In the genomic region with DNA sequence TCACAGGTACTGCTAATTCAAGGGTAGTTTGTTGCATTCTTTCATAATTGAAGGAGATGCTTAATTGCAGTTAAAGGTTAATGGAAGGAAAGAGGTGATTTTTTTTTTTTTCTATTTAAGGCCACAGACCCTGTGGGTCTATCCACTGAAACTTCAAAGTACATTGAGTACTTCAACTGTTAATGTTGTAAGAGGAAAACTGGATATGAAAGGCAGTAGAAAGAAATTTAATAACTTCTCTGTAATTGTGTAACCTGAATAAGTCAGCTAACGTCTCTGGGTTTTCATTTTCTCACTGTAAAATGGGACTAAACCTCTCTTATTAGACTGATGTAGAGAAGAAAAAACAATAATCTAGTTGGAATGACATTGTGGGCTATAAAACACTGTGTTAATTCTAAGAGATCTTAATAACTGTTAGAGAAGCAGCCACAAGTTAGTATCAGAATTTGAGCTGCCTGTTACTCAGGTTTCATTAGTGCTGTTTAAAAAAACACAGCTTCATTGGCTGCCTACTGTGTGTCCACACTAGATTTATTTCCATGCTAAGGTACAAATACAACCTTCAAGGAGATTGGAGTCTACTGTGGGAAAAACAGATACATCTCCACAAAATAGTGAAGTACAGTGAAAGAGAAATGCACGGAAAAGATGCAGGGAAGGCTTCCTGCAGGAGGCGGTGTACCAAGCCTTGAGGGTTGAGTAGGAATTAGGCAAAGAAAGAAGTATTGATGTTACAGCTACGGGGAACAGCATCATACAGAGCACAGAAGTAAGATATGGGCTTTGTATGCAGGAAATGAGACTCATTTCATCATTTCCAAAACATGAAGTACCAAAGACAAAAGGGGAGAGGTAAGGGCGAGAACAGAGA, we compare ENCODE assay signal across 31 cellular contexts.
"Had no signal": no experiment of that assay in that cellular context is flagged by ENCODE, and none has a peak within 500 bp of the region (broad histone marks: within the 10 kb centered on the region; RNA-seq: fewer than 3 reads in every experiment).

No MANE protein-coding gene starts in this region.

- H3K9me3 ChIP-seq: left lung, lower lobe of right lung, pancreas, prostate gland, stomach, testis, thyroid gland, transverse colon, upper lobe of left lung, vagina had no signal

- H3K27me3 Mint-ChIP-seq: naive thymus-derived CD8-positive, alpha-beta T cell; stimulated activated naive B cell treated with anti-CD40 and anti-IgM and Interleukin-4, amounts not matched to agents 10 μg/mL and 1 μg/mL and 100 μg/mL, for 72 hours had no signal

- H3K36me3 Mint-ChIP-seq: immature natural killer cell; naive thymus-derived CD8-positive, alpha-beta T cell; stimulated activated naive B cell treated with anti-CD40 and anti-IgM and Interleukin-4, amounts not matched to agents 10 μg/mL and 1 μg/mL and 100 μg/mL, for 72 hours had no signal

- H3K27ac Mint-ChIP-seq: immature natural killer cell; naive thymus-derived CD8-positive, alpha-beta T cell; stimulated activated naive B cell treated with anti-CD40 and anti-IgM and Interleukin-4, amounts not matched to agents 10 μg/mL and 1 μg/mL and 100 μg/mL, for 72 hours had no signal

- H3K27ac ChIP-seq: left lung, lower lobe of right lung, pancreas, prostate gland, skin epidermis, stomach, testis, thyroid gland, transverse colon, upper lobe of left lung, vagina had no signal

- H3K4me3 Mint-ChIP-seq: immature natural killer cell; naive thymus-derived CD8-positive, alpha-beta T cell; nephron; neural crest cell; stimulated activated naive B cell treated with anti-CD40 and anti-IgM and Interleukin-4, amounts not matched to agents 10 μg/mL and 1 μg/mL and 100 μg/mL, for 72 hours had no signal

- FAIRE-seq: islet of Langerhans, kidney, pancreas had no signal

- H3K27me3 ChIP-seq: left lung, pancreas, stomach, testis, thyroid gland, transverse colon, upper lobe of left lung, vagina had no signal

- H3K36me3 ChIP-seq: left lung, lower lobe of right lung, pancreas, prostate gland, stomach, thyroid gland, transverse colon, upper lobe of left lung, vagina had no signal

- H3K4me3 ChIP-seq: left lung, lower lobe of right lung, pancreas, prostate gland, skin epidermis, stomach, testis, thyroid gland, transverse colon, upper lobe of left lung, vagina had no signal

- DNase-seq: immature natural killer cell; kidney; left colon; left lung; lower lobe of right lung; mammary epithelial cell; mesenchymal stem cell; naive thymus-derived CD8-positive, alpha-beta T cell; nucleus accumbens; pancreas; posterior cingulate gyrus; retina; right cardiac atrium; stimulated activated CD4-positive, alpha-beta T cell treated with anti-CD3 and anti-CD28 coated beads, Interleukin-12 subunit alpha, Interleukin-12 subunit beta, amount 100 ng/mL, for 4 hours; stimulated activated CD4-positive, alpha-beta T cell treated with anti-CD3 and anti-CD28 coated beads, Interleukin-15, amount 100 ng/mL, for 24 hours; stimulated activated CD4-positive, alpha-beta T cell treated with anti-CD3 and anti-CD28 coated beads, Interleukin-2, amount 100 ng/mL, for 24 hours; stimulated activated CD4-positive, alpha-beta T cell treated with anti-CD3 and anti-CD28 coated beads, Interleukin-4, amount 100 ng/mL, for 1 hour; stimulated activated naive B cell treated with anti-CD40 and anti-IgM and Interleukin-4, amounts not matched to agents 10 μg/mL and 1 μg/mL and 100 μg/mL, for 72 hours; stimulated activated naive CD8-positive, alpha-beta T cell treated with anti-CD3 and anti-CD28 coated beads, Interleukin-15, Interleukin-2, amounts not matched to agents 100 U/mL and 50 U/mL, for 24 hours; stomach; testis; thyroid gland; transverse colon; upper lobe of left lung had no signal

- H3K9me3 Mint-ChIP-seq: nephron, neural crest cell had no signal

- H3K4me1 Mint-ChIP-seq: immature natural killer cell; neural crest cell; stimulated activated naive B cell treated with anti-CD40 and anti-IgM and Interleukin-4, amounts not matched to agents 10 μg/mL and 1 μg/mL and 100 μg/mL, for 72 hours had no signal

- H3K4me1 ChIP-seq: left lung, lower lobe of right lung, pancreas, prostate gland, stomach, testis, thyroid gland, transverse colon, upper lobe of left lung, vagina had no signal

- ATAC-seq: left colon; left lung; lower lobe of right lung; naive thymus-derived CD8-positive, alpha-beta T cell; pancreas; right cardiac atrium; sciatic nerve; stimulated activated naive B cell treated with anti-CD40 and anti-IgM and Interleukin-4, amounts not matched to agents 10 μg/mL and 1 μg/mL and 100 μg/mL, for 72 hours; stimulated activated naive CD8-positive, alpha-beta T cell treated with anti-CD3 and anti-CD28 coated beads, Interleukin-15, Interleukin-2, amounts not matched to agents 100 U/mL and 50 U/mL, for 24 hours had no signal
